In the genomic region with DNA sequence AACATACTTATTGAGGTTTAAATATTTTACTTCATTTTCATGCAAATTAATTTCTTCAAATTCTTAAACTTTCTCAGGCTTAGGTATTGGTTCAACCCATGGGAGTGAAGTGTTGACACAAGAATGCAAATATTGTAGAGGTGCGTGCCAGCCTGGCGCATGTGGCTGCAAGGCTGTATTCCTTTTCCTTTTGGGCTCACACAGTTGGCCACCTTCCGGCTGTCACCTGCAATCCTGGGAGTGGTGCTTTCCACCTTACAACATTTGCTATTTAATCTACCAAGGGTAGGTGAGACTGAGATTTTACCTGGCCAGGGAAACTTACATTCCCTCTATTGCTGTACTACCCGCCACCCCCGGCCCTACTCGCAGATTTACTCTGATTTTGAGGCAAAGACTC, we compare ENCODE assay signal across 24 cellular contexts.
DNase-seq lines count a peak whose midpoint lies in the region; ATAC-seq and TF ChIP-seq lines count a peak whose summit lies in the region.
"Had no signal": no experiment of that assay in that cellular context is flagged by ENCODE, and none has a peak within 500 bp of the region (broad histone marks: within the 10 kb centered on the region; RNA-seq: fewer than 3 reads in every experiment).

No MANE protein-coding gene starts in this region.

- peaks cover 5% of the 10 kb centered on the region for H3K9me3 Mint-ChIP-seq in CD8-positive, alpha-beta T cell

- CTCF ChIA-PET in CD8-positive, alpha-beta T cell (lab: Charles Lee): no interaction called here

- no peaks in the 10 kb centered on the region for H3K4me1 Mint-ChIP-seq in CD8-positive, alpha-beta T cell (ENCODE audit: low read depth)
- H3K4me1 Mint-ChIP-seq: B cell; CD8-positive, alpha-beta memory T cell had no signal

- peaks cover 0 to 4% (median 0%) of the 10 kb centered on the region in 4 donors for H3K9me3 ChIP-seq in stomach
- no peaks in the 10 kb centered on the region for H3K9me3 ChIP-seq in CD8-positive, alpha-beta T cell (ENCODE audit: low read length)

- DNase-seq in NCI-H2081 (lab: John Stamatoyannopoulos, UW): peak; percentile 33 to 73
- no peak for DNase-seq in NCI-H2081 treated with DMSO at 0.1 percent for 48 hours (lab: John Stamatoyannopoulos, UW)
- DNase-seq in NCI-H1048 (lab: John Stamatoyannopoulos, UW): peak; percentile 42
- peak in 1 of 2 donors; percentile 41 for DNase-seq in left colon
- DNase-seq in stomach: peak; percentile 81
- DNase-seq in NCI-H82 (lab: John Stamatoyannopoulos, UW): no peak
- no peak for DNase-seq in CD8-positive, alpha-beta T cell
- DNase-seq in stimulated activated CD4-positive, alpha-beta T cell treated with anti-CD3 and anti-CD28 coated beads, Interleukin-2, amount 100 ng/mL, for 48 hours: no peak
- DNase-seq: Calu3; CD8-positive, alpha-beta memory T cell; DMS153; Karpas-422; NCI-H1105; NCI-H1436 treated with DMSO at 0.1 percent for 48 hours; NCI-H187 treated with DMSO at 0.1 percent for 48 hours; NCI-H446; NCI-H526; Right ventricle myocardium superior; RPMI8226 had no signal

- POLR2A ChIA-PET in CD8-positive, alpha-beta T cell (lab: Charles Lee): no interaction called here

- intact Hi-C loops in left colon (cut with DNase I, micrococcal nuclease) (no loop called here), stomach (cut with DNase I; ENCODE audit: low total_unique reads) (no loop called here)
- intact Hi-C loops in CD8-positive, alpha-beta T cell (cut with DNase I, micrococcal nuclease): no loop called here

- H3K4me1 ChIP-seq in stomach: no peaks in the 10 kb centered on the region
- H3K4me1 ChIP-seq in CD8-positive, alpha-beta T cell (ENCODE audit: insufficient read depth, low read length): no peaks in the 10 kb centered on the region
- H3K4me1 ChIP-seq: SJSA1 had no signal

- H3K4me3 Mint-ChIP-seq in CD8-positive, alpha-beta T cell: no peak overlapping the region
- H3K4me3 Mint-ChIP-seq: B cell; CD8-positive, alpha-beta memory T cell had no signal

- peak overlapping the region in 4 of 5 donors; percentile 21 to 57 (median 35) for H3K27ac ChIP-seq in stomach
- H3K27ac ChIP-seq in CD8-positive, alpha-beta T cell (ENCODE audit: low read depth, low read length): no peak overlapping the region
- H3K27ac ChIP-seq: 22Rv1, C4-2B, SJSA1 had no signal

- no peaks in the 10 kb centered on the region for H3K36me3 ChIP-seq in stomach
- no peaks in the 10 kb centered on the region for H3K36me3 ChIP-seq in CD8-positive, alpha-beta T cell (ENCODE audit: insufficient read depth, low read length)
- H3K36me3 ChIP-seq: SJSA1 had no signal

- TF ChIP-seq CTCF in stomach (IDR thresholded peaks at IDR 0.05): no peak
- no peak for TF ChIP-seq CTCF in CD8-positive, alpha-beta T cell (IDR thresholded peaks at IDR 0.05)

- ATAC-seq in left colon: peak; percentile 76
- ATAC-seq in CD8-positive, alpha-beta T cell: no peak
- ATAC-seq: HepG2 had no signal

- TF ChIP-seq POLR2A in stomach (IDR thresholded peaks at IDR 0.05): no peak

- no peaks in the 10 kb centered on the region for H3K27me3 ChIP-seq in stomach
- no peaks in the 10 kb centered on the region for H3K27me3 ChIP-seq in CD8-positive, alpha-beta T cell (ENCODE audit: insufficient read depth, low read length)
- H3K27me3 ChIP-seq: SJSA1 had no signal

- H3K36me3 Mint-ChIP-seq in CD8-positive, alpha-beta T cell: no peaks in the 10 kb centered on the region
- H3K36me3 Mint-ChIP-seq: CD8-positive, alpha-beta memory T cell had no signal

- TF ChIP-seq EP300 in stomach (IDR thresholded peaks at IDR 0.05): no peak

- H3K27ac Mint-ChIP-seq in CD8-positive, alpha-beta T cell: no peak overlapping the region
- H3K27ac Mint-ChIP-seq: B cell; CD8-positive, alpha-beta memory T cell had no signal

- whole genome bisulfite sequencing in stomach, 5 donors: 35 to 64% (median 60%) methylated on average over 6 of the region's 6 CpGs

- H3K4me3 ChIP-seq in stomach: no peak overlapping the region
- no peak overlapping the region for H3K4me3 ChIP-seq in CD8-positive, alpha-beta T cell (ENCODE audit: low read depth, low read length)
- H3K4me3 ChIP-seq: SJSA1 had no signal

- H3K27me3 Mint-ChIP-seq in CD8-positive, alpha-beta T cell (ENCODE audit: low read depth): no peaks in the 10 kb centered on the region
- H3K27me3 Mint-ChIP-seq: B cell had no signal

Comparison
In these comparisons a context has a peak if more than half of its experiments do, and no peak if none do; other contexts are left out.
1. DNase-seq: peak in NCI-H2081 (2 of 2), NCI-H1048 (single experiment) and stomach (single experiment); none in NCI-H2081 treated with DMSO at 0.1 percent for 48 hours (single experiment), NCI-H82 (single experiment), CD8-positive, alpha-beta T cell (0 of 7) and stimulated activated CD4-positive, alpha-beta T cell treated with anti-CD3 and anti-CD28 coated beads, Interleukin-2, amount 100 ng/mL, for 48 hours (0 of 2).